In the genomic region with DNA sequence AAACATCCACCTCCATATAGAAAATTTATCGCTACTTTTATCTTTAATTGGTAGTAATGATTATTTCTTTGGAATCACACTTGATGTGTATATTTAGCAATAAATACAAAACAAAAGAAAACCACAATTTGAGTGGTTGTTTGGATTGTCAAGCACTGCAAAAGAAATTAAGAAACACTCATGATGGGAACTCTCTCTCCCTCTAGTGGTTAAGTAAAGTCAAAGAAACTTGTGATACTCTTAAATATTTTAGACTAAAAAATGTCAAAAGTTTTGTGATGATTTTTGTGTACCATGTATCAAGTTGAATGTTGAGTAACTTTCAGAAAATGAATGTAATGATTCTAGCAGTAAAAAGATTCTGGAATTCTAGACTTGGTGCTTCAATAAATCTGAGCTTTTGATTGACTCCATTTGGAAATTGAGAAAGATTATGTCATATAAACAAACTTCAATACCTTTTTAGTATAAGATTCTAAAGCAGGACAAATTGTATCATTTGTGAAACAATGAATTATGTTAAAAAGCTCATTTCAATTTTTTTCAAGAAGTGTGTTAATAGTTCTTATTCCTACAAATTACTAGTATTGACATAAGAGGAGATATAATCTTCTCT, we compare ENCODE assay signal across 9 cellular contexts. TPM values are rescaled to one million over a fixed set of nuclear protein-coding genes. Genes with fewer than 3 reads are reported as not detected.
DNase-seq lines count a peak whose midpoint lies in the region; ATAC-seq and TF ChIP-seq lines count a peak whose summit lies in the region.
"Had no signal": no experiment of that assay in that cellular context is flagged by ENCODE, and none has a peak within 500 bp of the region (broad histone marks: within the 10 kb centered on the region; RNA-seq: fewer than 3 reads in every experiment).

No MANE protein-coding gene starts in this region.

- H3K27me3 ChIP-seq in lower lobe of right lung (ENCODE audit: low read depth) = no peaks in the 10 kb centered on the region

- no peaks in the 10 kb centered on the region for H3K36me3 ChIP-seq in lower lobe of right lung

- in situ Hi-C loops in Caki2 (cut with HindIII; ENCODE audit: low pct_unique_long_range_greater_than_20kb, low sequenced_read_pairs) = no loop called here

- intact Hi-C loops in lower lobe of right lung (cut with DNase I) = no loop called here

- ATAC-seq in lower lobe of right lung (no peak), GM21526 (IDR thresholded peaks at IDR 0.05; ENCODE audit: low FRiP score, unreplicated experiment) (no peak), HG03175 (IDR thresholded peaks at IDR 0.05; ENCODE audit: unreplicated experiment) (no peak)

- H3K9me3 ChIP-seq in lower lobe of right lung = no peaks in the 10 kb centered on the region

- no peak overlapping the region for H3K27ac ChIP-seq in lower lobe of right lung

- DNase-seq in Caki2 (ENCODE audit: low read depth) (peak; percentile 2), HFF-Myc (ENCODE audit: extremely low read depth, low read depth) (peak; percentile 6), amniotic epithelial cell (ENCODE audit: low read depth) (peak; percentile 5), lower lobe of right lung (no peak), GM20000 (ENCODE audit: low spot score) (no peak)
- no peak for DNase-seq in activated CD4-positive, CD25-positive, alpha-beta regulatory T cell treated with anti-CD3 and anti-CD28 coated beads, Interleukin-2, amount 50 U/mL, for 72 hours
- DNase-seq: NCI-H187 had no signal

- no peaks in the 10 kb centered on the region for H3K4me1 ChIP-seq in lower lobe of right lung

- TF ChIP-seq CTCF in HFF-Myc (IDR thresholded peaks at IDR 0.05; ENCODE audit: low read depth, low read length, missing control alignments) = peak; percentile 38
- TF ChIP-seq CTCF in lower lobe of right lung (IDR thresholded peaks at IDR 0.05) = peak; percentile 36
- TF ChIP-seq CTCF in GM20000 (IDR thresholded peaks at IDR 0.05; ENCODE audit: extremely low read depth, missing control alignments) = no peak

- no peak overlapping the region for H3K4me3 ChIP-seq in HFF-Myc (replicated peaks; ENCODE audit: low read depth, low read length)
- no peak overlapping the region for H3K4me3 ChIP-seq in lower lobe of right lung

RNA-seq across cellular contexts. Expression of gene MUC15, which starts 20.8 kb away (rescaled TPM):
- total RNA-seq in Caki2 (2014; rRNA removed; shearing (Covaris generic); ENCODE audit: low replicate concordance) = not detected in 2 replicates
- total RNA-seq in lower lobe of right lung = 22.6 TPM

Comparison
In these comparisons a context has a peak if more than half of its experiments do, and no peak if none do; other contexts are left out.
1. DNase-seq: peak in Caki2 (single experiment), HFF-Myc (single experiment) and amniotic epithelial cell (single experiment); none in lower lobe of right lung (single experiment), activated CD4-positive, CD25-positive, alpha-beta regulatory T cell treated with anti-CD3 and anti-CD28 coated beads, Interleukin-2, amount 50 U/mL, for 72 hours (single experiment) and GM20000 (single experiment).
2. RNA of gene MUC15, which starts 20.8 kb away (total RNA-seq): 22.6 TPM in lower lobe of right lung (single experiment); not detected in Caki2; every median in the first group is over 10 times any median in the second.